ENCODE assay signal across 15 cellular contexts in genomic region chr16:22397459-22397858, GRCh38. TPM values are rescaled to one million over a fixed set of nuclear protein-coding genes. Genes with fewer than 3 reads are reported as not detected.
A peak's percentile ranks its signal among the peaks of the same experiment; 100 is the strongest.
DNase-seq lines count a peak whose midpoint lies in the region; ATAC-seq, FAIRE-seq and TF ChIP-seq lines count a peak whose summit lies in the region.
"Had no signal": no experiment of that assay in that cellular context is flagged by ENCODE, and none has a peak within 500 bp of the region (broad histone marks: within the 10 kb centered on the region; RNA-seq: fewer than 3 reads in every experiment).

No MANE protein-coding gene starts in this region.

- no peak for ATAC-seq in right lobe of liver
- ATAC-seq: pancreas had no signal

- intact Hi-C loops in right lobe of liver (cut with DNase I), result no loop called here

- no peaks in the 10 kb centered on the region for H3K27me3 ChIP-seq in right lobe of liver
- H3K27me3 ChIP-seq: pancreas, stomach had no signal

- TF ChIP-seq CTCF in fibroblast of mammary gland (conservative IDR thresholded peaks at IDR 0.05; ENCODE audit: control insufficient read depth, insufficient read depth, low read depth, low read length) (no peak), retinal pigment epithelial cell (conservative IDR thresholded peaks at IDR 0.05; ENCODE audit: low read depth, low read length) (no peak), right lobe of liver (IDR thresholded peaks at IDR 0.05) (no peak)

- no peak overlapping the region for H3K4me3 ChIP-seq in fibroblast of mammary gland (ENCODE audit: control insufficient read depth, low read depth, low read length)
- no peak overlapping the region for H3K4me3 ChIP-seq in retinal pigment epithelial cell (ENCODE audit: low read length)
- no peak overlapping the region for H3K4me3 ChIP-seq in right lobe of liver
- H3K4me3 ChIP-seq: lower lobe of right lung, pancreas, stomach had no signal

- H3K4me1 ChIP-seq in right lobe of liver, result no peaks in the 10 kb centered on the region
- H3K4me1 ChIP-seq: lower lobe of right lung, pancreas had no signal

- TF ChIP-seq POLR2A in GM12892 (IDR thresholded peaks at IDR 0.05; ENCODE audit: low read depth, low read length) (no peak), right lobe of liver (IDR thresholded peaks at IDR 0.05) (no peak)

- no peaks in the 10 kb centered on the region for H3K9me3 ChIP-seq in right lobe of liver
- H3K9me3 ChIP-seq: lower lobe of right lung, pancreas, stomach had no signal

- no peaks in the 10 kb centered on the region for H3K36me3 ChIP-seq in right lobe of liver
- H3K36me3 ChIP-seq: lower lobe of right lung, pancreas, stomach had no signal

- DNase-seq in GM04504 (ENCODE audit: low read depth) (peak; percentile 89), SK-MEL-5 (ENCODE audit: low read depth, low spot score) (peak; percentile 56), fibroblast of mammary gland (ENCODE audit: low read depth) (peak; percentile 90), retinal pigment epithelial cell (ENCODE audit: low read depth) (peak; percentile 87), GM12892 (ENCODE audit: insufficient read length) (no peak), NCI-H2107 treated with DMSO at 0.1 percent for 48 hours (lab: John Stamatoyannopoulos, UW; ENCODE audit: unreplicated experiment) (no peak), right lobe of liver (no peak), HuH-7.5 (ENCODE audit: low spot score) (no peak)
- DNase-seq: lower lobe of right lung; NCI-H1105; NCI-H748 treated with DMSO at 0.1 percent for 48 hours; pancreas; stimulated activated CD4-positive, alpha-beta T cell treated with anti-CD3 and anti-CD28 coated beads, Interleukin-4, amount 100 ng/mL, for 24 hours; stomach had no signal

- FAIRE-seq in GM12892 (lab: Jason Lieb, UNC), result no peak
- FAIRE-seq: GM12891, pancreas had no signal

- no peak overlapping the region for H3K27ac ChIP-seq in right lobe of liver
- H3K27ac ChIP-seq: lower lobe of right lung, pancreas, stomach had no signal

- in situ Hi-C loops in SK-MEL-5 (cut with HindIII; ENCODE audit: low pct_unique_long_range_greater_than_20kb, low sequenced_read_pairs), result no loop called here

- 20% methylated on average over 1 of the region's 1 CpG for WGBS in right lobe of liver (ENCODE audit: insufficient coverage, low coverage, low lambda C conversion rate, missing lambda C conversion rate)

RNA-seq across cellular contexts. Expression of gene CDR2, which starts 23.0 kb away (rescaled TPM):
- 13.7 and 14.5 TPM in 2 replicates for total RNA-seq in SK-MEL-5 (2014; rRNA removed; shearing (Covaris generic))
- 15.0 and 19.7 TPM in 2 replicates for polyA plus RNA-seq in SK-MEL-5 (2015; cell fraction: cytosol; rRNA removed)
- 12.6 and 17.0 TPM in 2 replicates for polyA plus RNA-seq in SK-MEL-5 (2015; cell fraction: nucleus; rRNA removed)
- polyA plus RNA-seq in GM12892 (2012; ENCODE audit: missing spikeins), result 13.7 TPM
- 10 to 100 TPM in 5 of 6 experiments, 1 to 10 TPM in 1; 8.2 to 16.8 (median 14.2) TPM for total RNA-seq in right lobe of liver

Comparison
In these comparisons a context has a peak if more than half of its experiments do, and no peak if none do; other contexts are left out.
1. DNase-seq: peak in GM04504 (single experiment), SK-MEL-5 (single experiment), fibroblast of mammary gland (single experiment) and retinal pigment epithelial cell (single experiment); none in GM12892 (single experiment), NCI-H2107 treated with DMSO at 0.1 percent for 48 hours (single experiment), right lobe of liver (0 of 3) and HuH-7.5 (single experiment).